8 cellular contexts compared by ENCODE assay signal in genomic region chr7:76380623-76380966, GRCh38. TPM values are rescaled to one million over a fixed set of nuclear protein-coding genes. Genes with fewer than 3 reads are reported as not detected.
DNase-seq lines count a peak whose midpoint lies in the region; ATAC-seq and TF ChIP-seq lines count a peak whose summit lies in the region.

No MANE protein-coding gene starts in this region.

- H3K4me3 ChIP-seq in cardiac muscle cell, result no peak overlapping the region
- peak overlapping the region; percentile 18 for H3K4me3 ChIP-seq in mucosa of stomach (ENCODE audit: low read length)
- peak overlapping the region; percentile 29 for H3K4me3 ChIP-seq in urinary bladder (ENCODE audit: low read depth, low read length)
- peak overlapping the region in 1 of 2 donors; percentile 46 for H3K4me3 ChIP-seq in foreskin fibroblast (ENCODE audit: low read depth in 1 of 2, low read length in 2 of 2)

- H3K27ac ChIP-seq in cardiac muscle cell, result peak overlapping the region; percentile 80
- peak overlapping the region; percentile 80 for H3K27ac ChIP-seq in urinary bladder (ENCODE audit: low read depth)

- peak overlapping the region; percentile 73 for H3K27ac Mint-ChIP-seq in MCF 10A (ENCODE audit: low read depth, unreplicated experiment)

- no peaks in the 10 kb centered on the region for H3K27me3 Mint-ChIP-seq in MCF 10A (ENCODE audit: insufficient read depth, unreplicated experiment)

- H3K36me3 ChIP-seq in cardiac muscle cell (no peaks in the 10 kb centered on the region), mucosa of stomach (ENCODE audit: control insufficient read depth, insufficient read depth, low read length) (no peaks in the 10 kb centered on the region), urinary bladder (ENCODE audit: insufficient read depth) (no peaks in the 10 kb centered on the region)

- POLR2A ChIA-PET in MCF 10A (lab: Yijun Ruan, JAX), result no interaction called here

- CTCF ChIA-PET in MCF 10A (lab: Yijun Ruan, JAX), result interaction anchor here (0.5 kb wide), 1 partner anchor 325 kb away, joined by 3 read pairs; no protein-coding TSS in a partner anchor

- H3K27me3 ChIP-seq in cardiac muscle cell (no peaks in the 10 kb centered on the region), mucosa of stomach (ENCODE audit: control insufficient read depth, insufficient read depth, low read length) (no peaks in the 10 kb centered on the region)

- H3K4me1 Mint-ChIP-seq in MCF 10A (ENCODE audit: insufficient read depth, unreplicated experiment), result no peaks in the 10 kb centered on the region

- 46% methylated on average over 7 of the region's 7 CpGs for WGBS in urinary bladder

- no peaks in the 10 kb centered on the region for H3K9me3 Mint-ChIP-seq in MCF 10A (ENCODE audit: unreplicated experiment)

- H3K9ac ChIP-seq in mucosa of stomach (ENCODE audit: low read length), result peak overlapping the region; percentile 63

- TF ChIP-seq CTCF in cardiac muscle cell (IDR thresholded peaks at IDR 0.05; ENCODE audit: low read depth, low read length) (no peak), MCF 10A (IDR thresholded peaks at IDR 0.05; ENCODE audit: unreplicated experiment) (no peak), foreskin fibroblast (IDR thresholded peaks at IDR 0.05; ENCODE audit: low read depth, low read length) (no peak)

- peak overlapping the region; percentile 54 for H3K4me3 Mint-ChIP-seq in MCF 10A (ENCODE audit: unreplicated experiment)

- H3K4me1 ChIP-seq in cardiac muscle cell (ENCODE audit: low read depth) (peaks cover 6% of the 10 kb centered on the region), mucosa of stomach (ENCODE audit: control insufficient read depth, insufficient read depth, low read length) (peaks cover 12% of the 10 kb centered on the region), urinary bladder (ENCODE audit: insufficient read depth) (no peaks in the 10 kb centered on the region)

- ATAC-seq in left ventricle myocardium superior (no peak), HG03354 (IDR thresholded peaks at IDR 0.05; ENCODE audit: poor library complexity, severe bottlenecking, unreplicated experiment) (no peak)

- DNase-seq in cardiac muscle cell (ENCODE audit: low read depth in 1 of 2, low spot score in 1 of 2) (peak in 1 of 2 donors; percentile 44), left ventricle myocardium superior (no peak), MCF 10A (ENCODE audit: unreplicated experiment) (no peak), DMS 273 treated with DMSO at 0.1 percent for 48 hours (lab: John Stamatoyannopoulos, UW) (no peak), foreskin fibroblast (no peak)

- no TSS peak for BruUV-seq in MCF 10A (replicated peaks; lab: Mats Ljungman, UMichigan)

- intact Hi-C loops in left ventricle myocardium superior (cut with micrococcal nuclease), result no loop called here
- intact Hi-C loops in MCF 10A (cut with micrococcal nuclease), result no loop called here

- peaks cover 8% of the 10 kb centered on the region for H3K36me3 Mint-ChIP-seq in MCF 10A (ENCODE audit: insufficient read depth, unreplicated experiment)

- H3K9me3 ChIP-seq in cardiac muscle cell (ENCODE audit: low read depth) (no peaks in the 10 kb centered on the region), mucosa of stomach (ENCODE audit: control insufficient read depth, low read length) (no peaks in the 10 kb centered on the region)

RNA-seq across cellular contexts. Expression of gene YWHAG, which starts 21.8 kb away (rescaled TPM):
- total RNA-seq in cardiac muscle cell, result 90.5 and 97.9 TPM in 2 replicates
- 25.0 and 29.2 TPM in 2 replicates for polyA plus RNA-seq in cardiac muscle cell
- 238 TPM for total RNA-seq in left ventricle myocardium superior
- 177 and 178 TPM in 2 replicates for total RNA-seq in MCF 10A (2022)
- 55.0 TPM for total RNA-seq in urinary bladder
- 95.5 TPM for polyA plus RNA-seq in urinary bladder

RNA-seq across cellular contexts. Expression of gene SSC4D, which starts 28.9 kb away (rescaled TPM):
- 17.3 and 33.5 TPM in 2 replicates for total RNA-seq in cardiac muscle cell
- 13.3 and 28.2 TPM in 2 replicates for polyA plus RNA-seq in cardiac muscle cell
- total RNA-seq in left ventricle myocardium superior, result 0.55 TPM
- total RNA-seq in MCF 10A (2022), result 0.42 and 0.58 TPM in 2 replicates
- 0.37 TPM for total RNA-seq in urinary bladder
- 0.68 TPM for polyA plus RNA-seq in urinary bladder

RNA-seq across cellular contexts. Expression of gene ZP3, which starts 44.2 kb away (rescaled TPM):
- total RNA-seq in cardiac muscle cell, result 0.32 and 0.77 TPM in 2 replicates
- 2.4 TPM in 1 of 2 replicates, not detected in the other for polyA plus RNA-seq in cardiac muscle cell
- total RNA-seq in left ventricle myocardium superior, result not detected
- 5.6 TPM in 2 replicates for total RNA-seq in MCF 10A (2022)
- 0.42 TPM for total RNA-seq in urinary bladder
- polyA plus RNA-seq in urinary bladder, result 1.1 TPM

Comparison
In these comparisons a context has a peak if more than half of its experiments do, and no peak if none do; other contexts are left out.
1. RNA of gene SSC4D, which starts 28.9 kb away (total RNA-seq): 17.3 to 33.5 TPM in cardiac muscle cell; 0.42 to 0.58 TPM in MCF 10A, 0.55 TPM in left ventricle myocardium superior (single experiment) and 0.37 TPM in urinary bladder (single experiment); every median in the first group is over 10 times any median in the second.